Comparison of ENCODE assay signal across 7 cellular contexts in genomic region chr17:57084361-57084801, GRCh38. TPM values are rescaled to one million over a fixed set of nuclear protein-coding genes. Genes with fewer than 3 reads are reported as not detected.
DNase-seq lines count a peak whose midpoint lies in the region; ATAC-seq, FAIRE-seq and TF ChIP-seq lines count a peak whose summit lies in the region.

No MANE protein-coding gene starts in this region.

- no peak overlapping the region for H2BK120ac ChIP-seq in H1 (replicated peaks; ENCODE audit: low read depth, low read length)

- peaks cover 11% of the 10 kb centered on the region for H3K23me2 ChIP-seq in H1 (ENCODE audit: low read depth, low read length)

- no peak overlapping the region for H2BK15ac ChIP-seq in H1 (ENCODE audit: low read length)

- H2BK12ac ChIP-seq in H1 (ENCODE audit: low read depth, low read length): no peak overlapping the region; the same call in 1 of the 2 replicates

- no peak for TF ChIP-seq POLR2A in H1 (IDR thresholded peaks at IDR 0.05; ENCODE audit: control extremely low read depth in 1 of 2, low read depth in 2 of 2, low read length in 2 of 2)

- peak overlapping the region; percentile 87 for H3K4me3 ChIP-seq in LNCaP clone FGC (ENCODE audit: low read depth, low read length)
- H3K4me3 ChIP-seq in H1 (ENCODE audit: extremely low read depth in 1 of 4, insufficient read depth in 2 of 4, low read depth in 3 of 4, low read length in 4 of 4): peak overlapping the region; percentile 68 to 86 (median 84)
- H3K4me3 ChIP-seq in neutrophil (ENCODE audit: low read depth in 1 of 2, low read length in 1 of 2): peak overlapping the region; percentile 61 to 80

- H3K27me3 ChIP-seq in H1 (replicated peaks in 1 of 4; ENCODE audit: control insufficient read depth in 3 of 4, extremely low read depth in 1 of 4, insufficient read depth in 3 of 4, low read length in 3 of 4) (no peaks in the 10 kb centered on the region; a peak in 1 of 7 replicates), neutrophil (peaks cover 9% of the 10 kb centered on the region)

- peak overlapping the region; percentile 57 for H3K4ac ChIP-seq in H1 (replicated peaks; ENCODE audit: insufficient read length, low read depth, low read length)

- H3K4me2 ChIP-seq in H1 (ENCODE audit: insufficient read depth in 1 of 2, low read depth in 2 of 2, low read length in 2 of 2): peak overlapping the region; percentile 86 to 88

- H3K56ac ChIP-seq in H1 (replicated peaks; ENCODE audit: insufficient read length, low read depth, low read length): peak overlapping the region; percentile 50

- H3K27ac ChIP-seq in H1 (ENCODE audit: low read depth, low read length) (peak overlapping the region; percentile 92), neutrophil (peak overlapping the region; percentile 74)

- peaks cover 23 to 38% of the 10 kb centered on the region in 2 experiments for H3K79me2 ChIP-seq in H1 (ENCODE audit: control insufficient read depth in 1 of 2, insufficient read depth in 2 of 2, low read length in 2 of 2)

- H3K18ac ChIP-seq in H1 (ENCODE audit: extremely low read depth, low read length): peak overlapping the region; percentile 97; the same call in 1 of the 2 replicates

- DNase-seq in LNCaP clone FGC (ENCODE audit: low read depth) (no peak), H1 (ENCODE audit: low read depth in 1 of 2, low spot score in 2 of 2) (no peak), NCI-H2171 treated with DMSO at 0.1 percent for 48 hours (lab: John Stamatoyannopoulos, UW) (no peak), D341Med (ENCODE audit: low spot score) (no peak), NCI-H1694 (lab: John Stamatoyannopoulos, UW) (no peak)

- CTCF ChIA-PET in H1 (lab: Charles Lee; ENCODE audit: partially characterized antibody): interaction anchor here (0.9 to 3.1 kb wide), 8 partner anchors 11 to 74 kb away, joined by 3 to 10 read pairs (median 4); no protein-coding TSS in a partner anchor

- H4K91ac ChIP-seq in H1 (replicated peaks; ENCODE audit: insufficient read length, low read length): peak overlapping the region; percentile 13

- H2BK5ac ChIP-seq in H1 (ENCODE audit: low read depth, low read length): peak overlapping the region; percentile 93; the same call in 1 of the 2 replicates

- no peak overlapping the region for H3K23ac ChIP-seq in H1 (ENCODE audit: insufficient read length)

- TF ChIP-seq CTCF in LNCaP clone FGC (IDR thresholded peaks at IDR 0.05; ENCODE audit: control insufficient read depth, extremely low read depth, insufficient read depth): no peak
- TF ChIP-seq CTCF in H1 (IDR thresholded peaks at IDR 0.05; ENCODE audit: control extremely low read depth in 1 of 3, insufficient read depth in 1 of 3, low read depth in 1 of 3, low read length in 3 of 3): no peak
- no peak for TF ChIP-seq CTCF in neutrophil (IDR thresholded peaks at IDR 0.05)

- POLR2A ChIA-PET in H1 (lab: Charles Lee; ENCODE audit: partially characterized antibody): interaction anchor here (0.9 to 2.5 kb wide), 15 partner anchors 9 to 105 kb away, joined by 3 to 21 read pairs (median 4); no protein-coding TSS in a partner anchor

- H2AFZ ChIP-seq in H1 (ENCODE audit: low read length): peak overlapping the region; percentile 98

- no peak for FAIRE-seq in H1 (lab: Jason Lieb, UNC)

- WGBS in H1 (ENCODE audit: extremely low coverage in 1 of 2, insufficient coverage in 1 of 2, insufficient read length in 1 of 2, insufficient replicate concordance in 2 of 2, low coverage in 1 of 2, low lambda C conversion rate in 2 of 2, missing lambda C conversion rate in 1 of 2), 2 experiments: 8% methylated on average over 7 of the region's 7 CpGs; no CpG with 5 or more reads in 1 of the 2 experiments

- peak; percentile 29 for ATAC-seq in GM19395 (IDR thresholded peaks at IDR 0.05; ENCODE audit: unreplicated experiment)

- H3K9me3 ChIP-seq in H1 (ENCODE audit: insufficient read depth in 2 of 2, low read depth in 1 of 2, low read length in 1 of 2) (no peaks in the 10 kb centered on the region), neutrophil (no peaks in the 10 kb centered on the region)

- H3K9ac ChIP-seq in H1 (replicated peaks in 1 of 4; ENCODE audit: extremely low read depth in 1 of 4, low read depth in 3 of 4, low read length in 3 of 4): peak overlapping the region; percentile 89 to 96 (median 94)

- peak overlapping the region; percentile 82; the same call in 1 of the 2 replicates for H4K8ac ChIP-seq in H1 (ENCODE audit: extremely low read depth, insufficient read depth, low read length)

- peaks cover 5 to 15% (median 14%) of the 10 kb centered on the region in 4 experiments; a peak in 6 of 7 replicates for H3K4me1 ChIP-seq in H1 (replicated peaks in 1 of 4; ENCODE audit: control insufficient read depth in 3 of 4, insufficient read depth in 4 of 4, low read length in 3 of 4)
- peaks cover 23 to 31% of the 10 kb centered on the region in 2 experiments for H3K4me1 ChIP-seq in neutrophil (ENCODE audit: control insufficient read depth in 1 of 2, insufficient read depth in 1 of 2, low read depth in 1 of 2, low read length in 1 of 2)

- H3K36me3 ChIP-seq in H1 (ENCODE audit: control insufficient read depth in 2 of 4, insufficient read depth in 4 of 4, low read length in 3 of 4) (no peaks in the 10 kb centered on the region; a peak in 1 of 8 replicates), neutrophil (no peaks in the 10 kb centered on the region)

- H3K79me1 ChIP-seq in H1 (ENCODE audit: low read depth, low read length): peaks cover 2% of the 10 kb centered on the region; the same call in 1 of the 2 replicates

- TF ChIP-seq RAD21 in H1 (IDR thresholded peaks at IDR 0.05 in 1 of 2, conservative IDR thresholded peaks at IDR 0.05 in 1 of 2; ENCODE audit: low read depth in 2 of 2, low read length in 2 of 2): no peak

- no peak overlapping the region for H2BK20ac ChIP-seq in H1 (ENCODE audit: low read length)

- peaks cover 14 to 24% of the 10 kb centered on the region in 2 experiments for H4K20me1 ChIP-seq in H1 (replicated peaks in 1 of 2; ENCODE audit: control insufficient read depth in 1 of 2, insufficient read depth in 2 of 2, low read length in 2 of 2)

- H3K14ac ChIP-seq in H1 (ENCODE audit: insufficient read length): no peak overlapping the region

- peak overlapping the region; percentile 96 for H4K5ac ChIP-seq in H1 (ENCODE audit: insufficient read length, low read depth, low read length)

- H2AK5ac ChIP-seq in H1 (ENCODE audit: low read depth, low read length): no peak overlapping the region

- TF ChIP-seq EP300 in H1 (IDR thresholded peaks at IDR 0.05; ENCODE audit: borderline replicate concordance in 1 of 2, low read depth in 2 of 2, low read length in 2 of 2): no peak

TF ChIP-seq in H1, 55 proteins besides CTCF, POLR2A, EP300 and RAD21:
- no peak for TF ChIP-seq SUZ12 (IDR thresholded peaks at IDR 0.05; ENCODE audit: low read length)
- no peak for TF ChIP-seq RNF2 (IDR thresholded peaks at IDR 0.05; ENCODE audit: borderline replicate concordance, low read depth, low read length, missing control alignments, poor library complexity, severe bottlenecking)
- TF ChIP-seq, protein P1, sequence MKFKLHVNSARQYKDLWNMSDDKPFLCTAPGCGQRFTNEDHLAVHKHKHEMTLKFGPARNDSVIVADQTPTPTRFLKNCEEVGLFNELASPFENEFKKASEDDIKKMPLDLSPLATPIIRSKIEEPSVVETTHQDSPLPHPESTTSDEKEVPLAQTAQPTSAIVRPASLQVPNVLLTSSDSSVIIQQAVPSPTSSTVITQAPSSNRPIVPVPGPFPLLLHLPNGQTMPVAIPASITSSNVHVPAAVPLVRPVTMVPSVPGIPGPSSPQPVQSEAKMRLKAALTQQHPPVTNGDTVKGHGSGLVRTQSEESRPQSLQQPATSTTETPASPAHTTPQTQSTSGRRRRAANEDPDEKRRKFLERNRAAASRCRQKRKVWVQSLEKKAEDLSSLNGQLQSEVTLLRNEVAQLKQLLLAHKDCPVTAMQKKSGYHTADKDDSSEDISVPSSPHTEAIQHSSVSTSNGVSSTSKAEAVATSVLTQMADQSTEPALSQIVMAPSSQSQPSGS (IDR thresholded peaks at IDR 0.05; ENCODE audit: low read length): 0 out of 2 replicates have a peak, but pooled peaks have one; percentile 16

RNA-seq across cellular contexts. Expression of gene AKAP1, which starts 0.7 kb away (rescaled TPM):
- 110 and 120 TPM in 2 replicates for total RNA-seq in H1 (2021; fragmentation: NEBNext Ultra II Directional; extraction: Animal tissue kit (Norgen Biotek cat#: 25700))
- polyA plus RNA-seq in H1 (2011; rRNA removed): 156 and 195 TPM in 2 replicates
- 142 TPM for polyA plus RNA-seq in H1 (2011; cell fraction: cytosol; rRNA removed)
- polyA plus RNA-seq in H1 (2011; cell fraction: nucleus; rRNA removed): 377 TPM
- 83.6 to 102 TPM (median 91.8 TPM) in 4 replicates for polyA plus RNA-seq in H1 (2012, experiment 1 of 2)
- 36.0 TPM for polyA plus RNA-seq in H1 (2012, experiment 2 of 2)
- 166 TPM for polyA plus RNA-seq in H1 (2013, experiment 1 of 2)
- 181 TPM for polyA plus RNA-seq in H1 (2013, experiment 2 of 2)
- polyA minus RNA-seq in H1 (2011; rRNA and poly(A)+ RNA removed): 331 and 335 TPM in 2 replicates
- 139 TPM for polyA minus RNA-seq in H1 (2011; cell fraction: cytosol; rRNA and poly(A)+ RNA removed)
- 80.5 TPM for polyA minus RNA-seq in H1 (2011; cell fraction: nucleus; rRNA and poly(A)+ RNA removed)
